ENCODE assay signal across 9 cellular contexts in the genomic region with DNA sequence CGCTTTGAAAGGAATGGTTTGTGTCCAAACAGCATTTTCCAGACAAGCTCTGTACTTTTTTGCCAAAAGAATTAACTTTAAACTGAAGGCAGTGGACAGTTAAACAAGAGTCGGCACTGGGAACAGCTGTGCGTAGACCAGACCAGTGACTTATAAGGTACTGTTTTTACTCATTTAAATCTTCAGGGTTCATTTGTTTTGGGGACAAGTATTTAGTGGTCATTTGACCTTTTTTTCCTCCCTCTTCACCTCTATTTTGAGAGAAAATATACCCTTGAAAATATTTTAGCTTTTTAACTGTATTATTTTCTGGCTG.
DNase-seq lines count a peak whose midpoint lies in the region; ATAC-seq and TF ChIP-seq lines count a peak whose summit lies in the region.
"Had no signal": no experiment of that assay in that cellular context is flagged by ENCODE, and none has a peak within 500 bp of the region (broad histone marks: within the 10 kb centered on the region; RNA-seq: fewer than 3 reads in every experiment).

No MANE protein-coding gene starts in this region.

- 17% methylated on average over 3 of the region's 3 CpGs for WGBS in right cardiac atrium

- no peaks in the 10 kb centered on the region for H3K9me3 ChIP-seq in right cardiac atrium (ENCODE audit: control insufficient read depth, low read length)
- H3K9me3 ChIP-seq in vagina = no peaks in the 10 kb centered on the region

- DNase-seq in AG08395 (ENCODE audit: low spot score) (peak; percentile 17), M059J (ENCODE audit: low read depth) (peak; percentile 54), right cardiac atrium (no peak), vagina (ENCODE audit: extremely low spot score in 2 of 2) (no peak), NCI-H1105 (lab: John Stamatoyannopoulos, UW) (no peak), NCI-H446 treated with DMSO at 0.1 percent for 48 hours (lab: John Stamatoyannopoulos, UW) (no peak), DMS 273 (lab: John Stamatoyannopoulos, UW; ENCODE audit: unreplicated experiment) (no peak)
- DNase-seq: CD4-positive, CD25-positive, alpha-beta regulatory T cell had no signal

- ATAC-seq in GM21723 (IDR thresholded peaks at IDR 0.05; ENCODE audit: unreplicated experiment) (peak; percentile 84), right cardiac atrium (peak; percentile 53 to 63)

- H3K4me1 ChIP-seq in right cardiac atrium (ENCODE audit: control insufficient read depth, insufficient read depth, low read length) = peaks cover 1% of the 10 kb centered on the region
- H3K4me1 ChIP-seq in vagina = peaks cover 21% of the 10 kb centered on the region

- intact Hi-C loops in right cardiac atrium (cut with DNase I) (no loop called here), vagina (cut with DNase I) (no loop called here)

- no peak for TF ChIP-seq CTCF in vagina (IDR thresholded peaks at IDR 0.05)

- H3K4me3 ChIP-seq in right cardiac atrium (ENCODE audit: low read length) (peak overlapping the region; percentile 74), vagina (peak overlapping the region; percentile 27 to 29)

- H3K36me3 ChIP-seq in vagina = no peaks in the 10 kb centered on the region

- H3K27ac ChIP-seq in right cardiac atrium (ENCODE audit: low read length) (no peak overlapping the region), vagina (peak overlapping the region; percentile 60)

- TF ChIP-seq POLR2A in vagina (IDR thresholded peaks at IDR 0.05) = no peak

- H3K27me3 ChIP-seq in right cardiac atrium (ENCODE audit: control insufficient read depth, insufficient read depth) (no peaks in the 10 kb centered on the region), vagina (no peaks in the 10 kb centered on the region)

Comparison
In these comparisons a context has a peak if more than half of its experiments do, and no peak if none do; other contexts are left out.
1. DNase-seq: peak in AG08395 (single experiment) and M059J (single experiment); none in right cardiac atrium (0 of 3), vagina (0 of 2), NCI-H1105 (single experiment), NCI-H446 treated with DMSO at 0.1 percent for 48 hours (single experiment) and DMS 273 (single experiment).